ENCODE assay signal across 1 cellular context in genomic region chr19:46383846-46384245, GRCh38.
TF ChIP-seq lines count a peak whose summit lies in the region.

No MANE protein-coding gene starts in this region.

TF ChIP-seq in WTC11, 78 proteins besides CTCF, POLR2A, EP300 and RAD21 (continued from another document):
- TF ChIP-seq, protein P1, sequence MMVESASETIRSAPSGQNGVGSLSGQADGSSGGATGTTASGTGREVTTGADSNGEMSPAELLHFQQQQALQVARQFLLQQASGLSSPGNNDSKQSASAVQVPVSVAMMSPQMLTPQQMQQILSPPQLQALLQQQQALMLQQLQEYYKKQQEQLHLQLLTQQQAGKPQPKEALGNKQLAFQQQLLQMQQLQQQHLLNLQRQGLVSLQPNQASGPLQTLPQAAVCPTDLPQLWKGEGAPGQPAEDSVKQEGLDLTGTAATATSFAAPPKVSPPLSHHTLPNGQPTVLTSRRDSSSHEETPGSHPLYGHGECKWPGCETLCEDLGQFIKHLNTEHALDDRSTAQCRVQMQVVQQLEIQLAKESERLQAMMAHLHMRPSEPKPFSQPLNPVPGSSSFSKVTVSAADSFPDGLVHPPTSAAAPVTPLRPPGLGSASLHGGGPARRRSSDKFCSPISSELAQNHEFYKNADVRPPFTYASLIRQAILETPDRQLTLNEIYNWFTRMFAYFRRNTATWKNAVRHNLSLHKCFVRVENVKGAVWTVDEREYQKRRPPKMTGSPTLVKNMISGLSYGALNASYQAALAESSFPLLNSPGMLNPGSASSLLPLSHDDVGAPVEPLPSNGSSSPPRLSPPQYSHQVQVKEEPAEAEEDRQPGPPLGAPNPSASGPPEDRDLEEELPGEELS (CRISPR knock-in tag; IDR thresholded peaks at IDR 0.05) = no peak
- TF ChIP-seq, protein P2, sequence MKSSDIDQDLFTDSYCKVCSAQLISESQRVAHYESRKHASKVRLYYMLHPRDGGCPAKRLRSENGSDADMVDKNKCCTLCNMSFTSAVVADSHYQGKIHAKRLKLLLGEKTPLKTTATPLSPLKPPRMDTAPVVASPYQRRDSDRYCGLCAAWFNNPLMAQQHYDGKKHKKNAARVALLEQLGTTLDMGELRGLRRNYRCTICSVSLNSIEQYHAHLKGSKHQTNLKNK (CRISPR knock-in tag; IDR thresholded peaks at IDR 0.05) = no peak
- TF ChIP-seq PRRX2 (CRISPR knock-in tag; IDR thresholded peaks at IDR 0.05) (no peak), KAT7 (CRISPR knock-in tag; IDR thresholded peaks at IDR 0.05; ENCODE audit: borderline replicate concordance) (no peak), JUN (CRISPR knock-in tag; IDR thresholded peaks at IDR 0.05) (no peak), RELA (CRISPR knock-in tag; IDR thresholded peaks at IDR 0.05; ENCODE audit: borderline replicate concordance) (no peak), E2F1 (CRISPR knock-in tag; IDR thresholded peaks at IDR 0.05) (no peak)
- TF ChIP-seq, protein P3, sequence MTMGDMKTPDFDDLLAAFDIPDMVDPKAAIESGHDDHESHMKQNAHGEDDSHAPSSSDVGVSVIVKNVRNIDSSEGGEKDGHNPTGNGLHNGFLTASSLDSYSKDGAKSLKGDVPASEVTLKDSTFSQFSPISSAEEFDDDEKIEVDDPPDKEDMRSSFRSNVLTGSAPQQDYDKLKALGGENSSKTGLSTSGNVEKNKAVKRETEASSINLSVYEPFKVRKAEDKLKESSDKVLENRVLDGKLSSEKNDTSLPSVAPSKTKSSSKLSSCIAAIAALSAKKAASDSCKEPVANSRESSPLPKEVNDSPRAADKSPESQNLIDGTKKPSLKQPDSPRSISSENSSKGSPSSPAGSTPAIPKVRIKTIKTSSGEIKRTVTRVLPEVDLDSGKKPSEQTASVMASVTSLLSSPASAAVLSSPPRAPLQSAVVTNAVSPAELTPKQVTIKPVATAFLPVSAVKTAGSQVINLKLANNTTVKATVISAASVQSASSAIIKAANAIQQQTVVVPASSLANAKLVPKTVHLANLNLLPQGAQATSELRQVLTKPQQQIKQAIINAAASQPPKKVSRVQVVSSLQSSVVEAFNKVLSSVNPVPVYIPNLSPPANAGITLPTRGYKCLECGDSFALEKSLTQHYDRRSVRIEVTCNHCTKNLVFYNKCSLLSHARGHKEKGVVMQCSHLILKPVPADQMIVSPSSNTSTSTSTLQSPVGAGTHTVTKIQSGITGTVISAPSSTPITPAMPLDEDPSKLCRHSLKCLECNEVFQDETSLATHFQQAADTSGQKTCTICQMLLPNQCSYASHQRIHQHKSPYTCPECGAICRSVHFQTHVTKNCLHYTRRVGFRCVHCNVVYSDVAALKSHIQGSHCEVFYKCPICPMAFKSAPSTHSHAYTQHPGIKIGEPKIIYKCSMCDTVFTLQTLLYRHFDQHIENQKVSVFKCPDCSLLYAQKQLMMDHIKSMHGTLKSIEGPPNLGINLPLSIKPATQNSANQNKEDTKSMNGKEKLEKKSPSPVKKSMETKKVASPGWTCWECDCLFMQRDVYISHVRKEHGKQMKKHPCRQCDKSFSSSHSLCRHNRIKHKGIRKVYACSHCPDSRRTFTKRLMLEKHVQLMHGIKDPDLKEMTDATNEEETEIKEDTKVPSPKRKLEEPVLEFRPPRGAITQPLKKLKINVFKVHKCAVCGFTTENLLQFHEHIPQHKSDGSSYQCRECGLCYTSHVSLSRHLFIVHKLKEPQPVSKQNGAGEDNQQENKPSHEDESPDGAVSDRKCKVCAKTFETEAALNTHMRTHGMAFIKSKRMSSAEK (CRISPR knock-in tag; IDR thresholded peaks at IDR 0.05; ENCODE audit: borderline replicate concordance) = no peak
- TF ChIP-seq, protein P4, sequence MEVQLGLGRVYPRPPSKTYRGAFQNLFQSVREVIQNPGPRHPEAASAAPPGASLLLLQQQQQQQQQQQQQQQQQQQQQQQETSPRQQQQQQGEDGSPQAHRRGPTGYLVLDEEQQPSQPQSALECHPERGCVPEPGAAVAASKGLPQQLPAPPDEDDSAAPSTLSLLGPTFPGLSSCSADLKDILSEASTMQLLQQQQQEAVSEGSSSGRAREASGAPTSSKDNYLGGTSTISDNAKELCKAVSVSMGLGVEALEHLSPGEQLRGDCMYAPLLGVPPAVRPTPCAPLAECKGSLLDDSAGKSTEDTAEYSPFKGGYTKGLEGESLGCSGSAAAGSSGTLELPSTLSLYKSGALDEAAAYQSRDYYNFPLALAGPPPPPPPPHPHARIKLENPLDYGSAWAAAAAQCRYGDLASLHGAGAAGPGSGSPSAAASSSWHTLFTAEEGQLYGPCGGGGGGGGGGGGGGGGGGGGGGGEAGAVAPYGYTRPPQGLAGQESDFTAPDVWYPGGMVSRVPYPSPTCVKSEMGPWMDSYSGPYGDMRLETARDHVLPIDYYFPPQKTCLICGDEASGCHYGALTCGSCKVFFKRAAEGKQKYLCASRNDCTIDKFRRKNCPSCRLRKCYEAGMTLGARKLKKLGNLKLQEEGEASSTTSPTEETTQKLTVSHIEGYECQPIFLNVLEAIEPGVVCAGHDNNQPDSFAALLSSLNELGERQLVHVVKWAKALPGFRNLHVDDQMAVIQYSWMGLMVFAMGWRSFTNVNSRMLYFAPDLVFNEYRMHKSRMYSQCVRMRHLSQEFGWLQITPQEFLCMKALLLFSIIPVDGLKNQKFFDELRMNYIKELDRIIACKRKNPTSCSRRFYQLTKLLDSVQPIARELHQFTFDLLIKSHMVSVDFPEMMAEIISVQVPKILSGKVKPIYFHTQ (CRISPR knock-in tag; IDR thresholded peaks at IDR 0.05) = no peak
- TF ChIP-seq, protein P5, sequence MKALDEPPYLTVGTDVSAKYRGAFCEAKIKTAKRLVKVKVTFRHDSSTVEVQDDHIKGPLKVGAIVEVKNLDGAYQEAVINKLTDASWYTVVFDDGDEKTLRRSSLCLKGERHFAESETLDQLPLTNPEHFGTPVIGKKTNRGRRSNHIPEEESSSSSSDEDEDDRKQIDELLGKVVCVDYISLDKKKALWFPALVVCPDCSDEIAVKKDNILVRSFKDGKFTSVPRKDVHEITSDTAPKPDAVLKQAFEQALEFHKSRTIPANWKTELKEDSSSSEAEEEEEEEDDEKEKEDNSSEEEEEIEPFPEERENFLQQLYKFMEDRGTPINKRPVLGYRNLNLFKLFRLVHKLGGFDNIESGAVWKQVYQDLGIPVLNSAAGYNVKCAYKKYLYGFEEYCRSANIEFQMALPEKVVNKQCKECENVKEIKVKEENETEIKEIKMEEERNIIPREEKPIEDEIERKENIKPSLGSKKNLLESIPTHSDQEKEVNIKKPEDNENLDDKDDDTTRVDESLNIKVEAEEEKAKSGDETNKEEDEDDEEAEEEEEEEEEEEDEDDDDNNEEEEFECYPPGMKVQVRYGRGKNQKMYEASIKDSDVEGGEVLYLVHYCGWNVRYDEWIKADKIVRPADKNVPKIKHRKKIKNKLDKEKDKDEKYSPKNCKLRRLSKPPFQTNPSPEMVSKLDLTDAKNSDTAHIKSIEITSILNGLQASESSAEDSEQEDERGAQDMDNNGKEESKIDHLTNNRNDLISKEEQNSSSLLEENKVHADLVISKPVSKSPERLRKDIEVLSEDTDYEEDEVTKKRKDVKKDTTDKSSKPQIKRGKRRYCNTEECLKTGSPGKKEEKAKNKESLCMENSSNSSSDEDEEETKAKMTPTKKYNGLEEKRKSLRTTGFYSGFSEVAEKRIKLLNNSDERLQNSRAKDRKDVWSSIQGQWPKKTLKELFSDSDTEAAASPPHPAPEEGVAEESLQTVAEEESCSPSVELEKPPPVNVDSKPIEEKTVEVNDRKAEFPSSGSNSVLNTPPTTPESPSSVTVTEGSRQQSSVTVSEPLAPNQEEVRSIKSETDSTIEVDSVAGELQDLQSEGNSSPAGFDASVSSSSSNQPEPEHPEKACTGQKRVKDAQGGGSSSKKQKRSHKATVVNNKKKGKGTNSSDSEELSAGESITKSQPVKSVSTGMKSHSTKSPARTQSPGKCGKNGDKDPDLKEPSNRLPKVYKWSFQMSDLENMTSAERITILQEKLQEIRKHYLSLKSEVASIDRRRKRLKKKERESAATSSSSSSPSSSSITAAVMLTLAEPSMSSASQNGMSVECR (CRISPR knock-in tag; IDR thresholded peaks at IDR 0.05; ENCODE audit: borderline replicate concordance) = no peak
- TF ChIP-seq, protein P6, sequence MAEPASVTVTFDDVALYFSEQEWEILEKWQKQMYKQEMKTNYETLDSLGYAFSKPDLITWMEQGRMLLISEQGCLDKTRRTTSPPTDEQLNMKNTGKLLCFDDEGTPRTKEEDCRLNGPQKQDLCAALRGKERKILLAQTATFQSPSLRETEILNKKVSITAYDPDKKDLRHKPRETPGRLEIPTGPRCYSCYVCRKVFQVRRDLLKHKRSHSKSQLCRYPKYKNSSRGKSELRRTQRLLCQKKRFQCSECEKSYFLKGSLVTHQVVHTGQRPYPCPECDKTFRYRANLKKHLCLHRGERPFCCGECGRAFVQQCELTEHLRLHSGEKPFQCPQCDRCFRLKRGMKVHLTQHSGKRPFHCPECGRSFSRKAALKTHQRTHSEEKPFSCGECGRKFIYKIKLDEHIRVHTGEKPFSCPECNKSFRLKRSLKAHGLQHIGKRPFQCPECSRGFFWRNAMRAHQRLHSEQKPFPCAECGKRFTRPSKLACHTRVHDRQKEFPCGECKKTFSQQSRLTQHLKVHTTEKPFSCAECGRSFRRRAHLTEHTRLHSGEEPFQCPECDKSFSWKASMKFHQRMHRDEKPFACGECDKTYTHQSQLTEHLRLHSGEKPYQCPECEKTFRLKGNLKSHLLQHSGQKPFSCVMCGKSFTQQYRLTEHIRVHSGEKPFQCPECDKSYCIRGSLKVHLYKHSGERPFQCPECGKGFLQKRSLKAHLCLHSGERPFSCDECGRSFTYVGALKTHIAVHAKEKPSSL (CRISPR knock-in tag; conservative IDR thresholded peaks at IDR 0.05) = no peak
- TF ChIP-seq, protein P7, sequence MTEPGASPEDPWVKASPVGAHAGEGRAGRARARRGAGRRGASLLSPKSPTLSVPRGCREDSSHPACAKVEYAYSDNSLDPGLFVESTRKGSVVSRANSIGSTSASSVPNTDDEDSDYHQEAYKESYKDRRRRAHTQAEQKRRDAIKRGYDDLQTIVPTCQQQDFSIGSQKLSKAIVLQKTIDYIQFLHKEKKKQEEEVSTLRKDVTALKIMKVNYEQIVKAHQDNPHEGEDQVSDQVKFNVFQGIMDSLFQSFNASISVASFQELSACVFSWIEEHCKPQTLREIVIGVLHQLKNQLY (CRISPR knock-in tag; IDR thresholded peaks at IDR 0.05) = no peak
